1 cellular context compared by ENCODE assay signal in genomic region chr19:52600639-52601024, GRCh38.
TF ChIP-seq lines count a peak whose summit lies in the region.

No MANE protein-coding gene starts in this region.

TF ChIP-seq in H1, 55 proteins besides CTCF, POLR2A, EP300 and RAD21:
- TF ChIP-seq MAX (IDR thresholded peaks at IDR 0.05) (0 out of 2 replicates have a peak, but pooled peaks have one; percentile 6), POLR2AphosphoS5 (IDR thresholded peaks at IDR 0.05; ENCODE audit: low read depth, low read length) (no peak)
